Comparison of ENCODE assay signal across 17 cellular contexts in the genomic region with DNA sequence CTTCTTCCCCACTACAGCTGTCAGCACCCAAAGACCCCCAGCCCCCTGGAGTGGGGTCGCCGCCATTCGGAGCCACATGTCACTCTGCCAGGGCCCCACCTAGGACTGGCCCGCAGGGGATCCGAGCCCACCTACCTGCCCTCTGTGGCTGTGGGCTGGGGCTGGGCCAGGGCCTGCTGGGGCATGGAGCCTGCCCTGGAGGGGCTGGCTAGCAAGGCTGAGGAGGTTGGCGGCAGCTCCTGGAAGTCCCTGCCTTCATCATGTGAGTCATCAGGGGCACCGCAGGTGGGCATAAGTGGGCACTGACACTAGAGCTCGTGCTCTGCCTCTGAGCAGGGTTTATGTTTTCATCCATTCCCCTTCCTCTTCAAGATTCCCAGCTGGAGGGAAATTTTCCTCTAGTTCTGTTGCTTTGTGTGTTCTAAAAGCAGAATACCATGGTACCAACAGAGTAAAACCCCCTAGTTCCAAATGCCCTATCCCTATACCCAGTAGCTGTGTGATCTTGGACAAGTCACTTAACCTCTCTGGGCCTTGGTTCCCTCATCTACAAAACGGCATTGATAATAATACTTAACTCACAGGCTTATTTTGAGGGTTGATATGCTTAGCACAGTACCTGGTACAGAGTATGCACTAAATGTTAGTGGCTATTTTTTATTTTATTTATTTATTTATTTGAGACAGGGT. TPM values are rescaled to one million over a fixed set of nuclear protein-coding genes. Genes with fewer than 3 reads are reported as not detected.
DNase-seq lines count a peak whose midpoint lies in the region; ATAC-seq and TF ChIP-seq lines count a peak whose summit lies in the region.
"Had no signal": no experiment of that assay in that cellular context is flagged by ENCODE, and none has a peak within 500 bp of the region (broad histone marks: within the 10 kb centered on the region; RNA-seq: fewer than 3 reads in every experiment).

No MANE protein-coding gene starts in this region.

- H3F3A ChIP-seq in GM23338 (replicated peaks; ENCODE audit: low read depth): no peaks in the 10 kb centered on the region

- H3K4me3 Mint-ChIP-seq in GM23338: no peak overlapping the region
- H3K4me3 Mint-ChIP-seq: CD4-positive, alpha-beta T cell had no signal

- in situ Hi-C loops in IMR-90 (cut with MboI; ENCODE audit: low sequenced_read_pairs) (no loop called here), mammary epithelial cell (cut with MboI; ENCODE audit: low sequenced_read_pairs in 2 of 2) (loop anchor here in 1 of 2 donors (10.0 kb wide), 1 partner anchor 99 kb away; the partner anchor contains the start of gene PPARD)

- BruUV-seq in IMR-90 (replicated peaks; lab: Mats Ljungman, UMichigan): no TSS peak
- no TSS peak for BruUV-seq in mammary epithelial cell (replicated peaks; lab: Mats Ljungman, UMichigan)

- peak overlapping the region; percentile 10 for H2BK5ac ChIP-seq in IMR-90 (ENCODE audit: low read depth, low read length, poor library complexity, severe bottlenecking)
- H2BK5ac ChIP-seq in mesenchymal stem cell (ENCODE audit: low read depth, low read length, poor library complexity, severe bottlenecking): no peak overlapping the region

- no peak overlapping the region for H3K27ac Mint-ChIP-seq in GM23338
- H3K27ac Mint-ChIP-seq: CD4-positive, alpha-beta T cell had no signal

- H3K4me1 ChIP-seq in GM23338 (ENCODE audit: insufficient read depth): no peaks in the 10 kb centered on the region
- no peaks in the 10 kb centered on the region for H3K4me1 ChIP-seq in IMR-90 (ENCODE audit: control insufficient read depth, insufficient read depth, low read length)
- H3K4me1 ChIP-seq in mammary epithelial cell (ENCODE audit: insufficient read depth, low read length): peaks cover 9% of the 10 kb centered on the region
- peaks cover 4% of the 10 kb centered on the region for H3K4me1 ChIP-seq in mesenchymal stem cell (ENCODE audit: control insufficient read depth, insufficient read depth, low read depth, low read length)
- H3K4me1 ChIP-seq: BE2C, SJSA1 had no signal

- no peaks in the 10 kb centered on the region for H3K36me3 Mint-ChIP-seq in GM23338 (ENCODE audit: low read depth)

- peaks cover 6% of the 10 kb centered on the region for H3K27me3 Mint-ChIP-seq in GM23338 (ENCODE audit: insufficient read depth, low read depth, poor library complexity)
- H3K27me3 Mint-ChIP-seq: CD4-positive, alpha-beta T cell had no signal

- H3K27ac ChIP-seq in GM23338 (ENCODE audit: low read depth) (no peak overlapping the region), IMR-90 (ENCODE audit: insufficient read depth, low read length) (no peak overlapping the region), mammary epithelial cell (ENCODE audit: insufficient read depth, low read depth, low read length) (no peak overlapping the region), mesenchymal stem cell (ENCODE audit: low read length, poor library complexity, severe bottlenecking) (no peak overlapping the region)
- H3K27ac ChIP-seq: SJSA1 had no signal

- peak overlapping the region; percentile 72 for H2AK9ac ChIP-seq in IMR-90 (replicated peaks; ENCODE audit: low read depth, low read length, poor library complexity)

- H3K14ac ChIP-seq in IMR-90 (replicated peaks; ENCODE audit: low read depth, low read length) (no peak overlapping the region; the same call in 1 of the 2 replicates), mesenchymal stem cell (ENCODE audit: low read length in 2 of 2) (no peak overlapping the region)

- H2AK5ac ChIP-seq in IMR-90 (ENCODE audit: low read depth, low read length): peak overlapping the region; percentile 37
- H2AK5ac ChIP-seq in mesenchymal stem cell (ENCODE audit: low read length, severe bottlenecking): no peak overlapping the region

- no peak overlapping the region for H4K8ac ChIP-seq in IMR-90 (ENCODE audit: low read depth in 2 of 2, low read length in 2 of 2)
- H4K8ac ChIP-seq in mesenchymal stem cell (ENCODE audit: low read length): no peak overlapping the region

- TF ChIP-seq CTCF in GM23338 (conservative IDR thresholded peaks at IDR 0.05; ENCODE audit: low read depth in 2 of 2) (no peak), IMR-90 (conservative IDR thresholded peaks at IDR 0.05; ENCODE audit: low read depth, low read length) (no peak), mammary epithelial cell (conservative IDR thresholded peaks at IDR 0.05 in 1 of 2, IDR thresholded peaks at IDR 0.05 in 1 of 2; ENCODE audit: extremely low read depth in 1 of 2, insufficient read depth in 1 of 2, low read depth in 1 of 2, low read length in 2 of 2) (no peak)

- no peak for TF ChIP-seq POLR2A in IMR-90 (IDR thresholded peaks at IDR 0.05; ENCODE audit: low read depth, low read length)

- H4K5ac ChIP-seq in IMR-90 (ENCODE audit: low read depth, low read length): no peak overlapping the region

- H3K18ac ChIP-seq in IMR-90 (ENCODE audit: low read depth, low read length) (no peak overlapping the region), mesenchymal stem cell (ENCODE audit: low read depth in 1 of 2, low read length in 2 of 2) (no peak overlapping the region)

- H3K9ac ChIP-seq in IMR-90 (ENCODE audit: low read depth, low read length): no peak overlapping the region
- H3K9ac ChIP-seq in mammary epithelial cell (ENCODE audit: insufficient read depth, low read length): no peak overlapping the region
- no peak overlapping the region for H3K9ac ChIP-seq in mesenchymal stem cell (ENCODE audit: low read length)

- H3K9me3 Mint-ChIP-seq in GM23338: no peaks in the 10 kb centered on the region
- H3K9me3 Mint-ChIP-seq: CD4-positive, alpha-beta T cell had no signal

- 0 out of 3 replicates have a peak, but pooled peaks have one; percentile 17 for ATAC-seq in GM23338
- ATAC-seq in IMR-90 (ENCODE audit: low read depth): no peak
- ATAC-seq in HG02678 (IDR thresholded peaks at IDR 0.05; ENCODE audit: unreplicated experiment): no peak
- no peak for ATAC-seq in GM18909 (IDR thresholded peaks at IDR 0.05; ENCODE audit: poor library complexity, unreplicated experiment)
- ATAC-seq in HG02610 (IDR thresholded peaks at IDR 0.05; ENCODE audit: unreplicated experiment): no peak

- no CpG with 5 or more reads among the region's 9 CpGs for WGBS in IMR-90 (ENCODE audit: extremely low coverage in 2 of 2, insufficient read length in 1 of 2), 2 experiments
- 22% methylated on average over 7 of the region's 9 CpGs for WGBS in mammary epithelial cell (ENCODE audit: low coverage, missing lambda C conversion rate)
- WGBS in mesenchymal stem cell: 95% methylated on average over 7 of the region's 9 CpGs

- H3K56ac ChIP-seq in IMR-90 (ENCODE audit: extremely low read depth, insufficient read depth, low read length): no peak overlapping the region

- no peak for TF ChIP-seq RAD21 in IMR-90 (IDR thresholded peaks at IDR 0.05; ENCODE audit: low read length)

- H3K79me1 ChIP-seq in IMR-90 (ENCODE audit: low read depth in 1 of 2, low read length in 2 of 2): no peaks in the 10 kb centered on the region
- H3K79me1 ChIP-seq in mesenchymal stem cell (replicated peaks; ENCODE audit: low read length, poor library complexity, severe bottlenecking): no peaks in the 10 kb centered on the region

- H3K36me3 ChIP-seq in GM23338 (ENCODE audit: insufficient read depth): no peaks in the 10 kb centered on the region
- H3K36me3 ChIP-seq in IMR-90 (ENCODE audit: control insufficient read depth, insufficient read depth, low read length): no peaks in the 10 kb centered on the region
- H3K36me3 ChIP-seq in mammary epithelial cell (ENCODE audit: insufficient read depth, low read length): no peaks in the 10 kb centered on the region
- no peaks in the 10 kb centered on the region for H3K36me3 ChIP-seq in mesenchymal stem cell (ENCODE audit: control insufficient read depth in 1 of 2, insufficient read depth in 2 of 2, low read depth in 1 of 2, low read length in 2 of 2)
- H3K36me3 ChIP-seq: BE2C, SJSA1 had no signal

- H3K4me2 ChIP-seq in GM23338 (no peak overlapping the region), IMR-90 (ENCODE audit: low read depth, low read length) (no peak overlapping the region), mammary epithelial cell (ENCODE audit: insufficient read depth, low read depth, low read length) (peak overlapping the region; percentile 30), mesenchymal stem cell (ENCODE audit: low read length, poor library complexity, severe bottlenecking) (no peak overlapping the region)

- H2BK20ac ChIP-seq in IMR-90 (ENCODE audit: low read depth, low read length): no peak overlapping the region

- peak overlapping the region in 1 of 2 experiments; percentile 37 for H2BK12ac ChIP-seq in mesenchymal stem cell (ENCODE audit: low read length in 2 of 2)

- H3K4me1 Mint-ChIP-seq in GM23338: no peaks in the 10 kb centered on the region

- no peaks in the 10 kb centered on the region for H3K9me1 ChIP-seq in IMR-90 (ENCODE audit: insufficient read depth, low read length)

- H3K79me2 ChIP-seq in GM23338 (replicated peaks; ENCODE audit: insufficient read depth): no peaks in the 10 kb centered on the region
- H3K79me2 ChIP-seq in mammary epithelial cell (ENCODE audit: insufficient read depth, low read length): no peaks in the 10 kb centered on the region

- H2AFZ ChIP-seq in GM23338 (no peak overlapping the region), IMR-90 (replicated peaks; ENCODE audit: low read length, poor library complexity) (peak overlapping the region; percentile 58), mammary epithelial cell (ENCODE audit: low read depth, low read length) (peak overlapping the region; percentile 71), mesenchymal stem cell (ENCODE audit: low read depth, low read length) (no peak overlapping the region)

- H3K9me3 ChIP-seq in IMR-90 (ENCODE audit: control insufficient read depth, insufficient read depth, low read length) (no peaks in the 10 kb centered on the region), mammary epithelial cell (replicated peaks; ENCODE audit: insufficient read depth, low read length) (no peaks in the 10 kb centered on the region), mesenchymal stem cell (ENCODE audit: control insufficient read depth, low read length) (no peaks in the 10 kb centered on the region)
- H3K9me3 ChIP-seq: BE2C, SJSA1 had no signal

- intact Hi-C loops in IMR-90 (cut with micrococcal nuclease): no loop called here
- intact Hi-C loops in mammary epithelial cell (cut with micrococcal nuclease): no loop called here

- dilution Hi-C loops in IMR-90 (cut with HindIII; ENCODE audit: low sequenced_read_pairs, unreplicated experiment): no loop called here
- dilution Hi-C loops in mammary epithelial cell (cut with HindIII; ENCODE audit: low sequenced_read_pairs): loop anchor here (5.0 kb wide), 3 partner anchors 76 to 166 kb away; partner anchors contain the start of gene PPARD

- H3K4ac ChIP-seq in IMR-90 (ENCODE audit: low read depth, low read length) (no peak overlapping the region; the same call in 1 of the 2 replicates), mesenchymal stem cell (ENCODE audit: low read depth in 1 of 2, low read length in 2 of 2) (no peak overlapping the region)

- H3K27me3 ChIP-seq in GM23338 (ENCODE audit: insufficient read depth): no peaks in the 10 kb centered on the region
- H3K27me3 ChIP-seq in IMR-90 (ENCODE audit: control insufficient read depth, insufficient read depth, low read length): no peaks in the 10 kb centered on the region
- H3K27me3 ChIP-seq in mammary epithelial cell (ENCODE audit: insufficient read depth, low read length): no peaks in the 10 kb centered on the region
- peaks cover 0 to 3% of the 10 kb centered on the region in 2 experiments for H3K27me3 ChIP-seq in mesenchymal stem cell (ENCODE audit: control insufficient read depth in 1 of 2, insufficient read depth in 1 of 2, low read length in 2 of 2)
- H3K27me3 ChIP-seq: BE2C, SJSA1 had no signal

- CTCF ChIA-PET in IMR-90 (lab: Yijun Ruan, JAX): interaction anchor here (1.2 kb wide), 1 partner anchor 24 kb away, joined by 4 read pairs; no protein-coding TSS in a partner anchor
- CTCF ChIA-PET in mammary epithelial cell (lab: Charles Lee; ENCODE audit: low non-redundant PET): no interaction called here

- H2BK120ac ChIP-seq in IMR-90 (ENCODE audit: low read depth, low read length) (peak overlapping the region; percentile 34; the same call in 1 of the 2 replicates), mesenchymal stem cell (ENCODE audit: low read depth, low read length) (no peak overlapping the region)

- no peak overlapping the region for H3K4me3 ChIP-seq in GM23338
- H3K4me3 ChIP-seq in IMR-90 (ENCODE audit: insufficient read depth, low read depth, low read length): no peak overlapping the region
- H3K4me3 ChIP-seq in mammary epithelial cell (replicated peaks in 1 of 3; ENCODE audit: insufficient read depth in 1 of 3, low read depth in 2 of 3, low read length in 3 of 3): no peak overlapping the region
- H3K4me3 ChIP-seq in mesenchymal stem cell (ENCODE audit: insufficient read depth in 1 of 2, low read depth in 1 of 2, low read length in 2 of 2): no peak overlapping the region
- H3K4me3 ChIP-seq: SJSA1 had no signal

- POLR2A ChIA-PET in IMR-90 (lab: Charles Lee; ENCODE audit: unreplicated experiment): no interaction called here

- H3K23ac ChIP-seq in IMR-90 (ENCODE audit: low read depth, low read length) (no peak overlapping the region), mesenchymal stem cell (ENCODE audit: low read length in 2 of 2) (no peak overlapping the region)

- DNase-seq in GM23338 (ENCODE audit: low spot score) (no peak), IMR-90 (no peak), mammary epithelial cell (no peak), mesenchymal stem cell (no peak)
- DNase-seq: BE2C; CD4-positive, alpha-beta T cell; NCI-H1092; NCI-H146; NCI-H2081 treated with DMSO at 0.1 percent for 48 hours; NCI-H226; NCI-H526; OCI-M1; T-helper 2 cell had no signal

- H4K91ac ChIP-seq in IMR-90 (ENCODE audit: insufficient read depth, low read depth, low read length) (peak overlapping the region; percentile 71; the same call in 1 of the 2 replicates), mesenchymal stem cell (ENCODE audit: low read length) (peak overlapping the region; percentile 34)

- H4K20me1 ChIP-seq in GM23338 (replicated peaks; ENCODE audit: insufficient read depth): no peaks in the 10 kb centered on the region
- H4K20me1 ChIP-seq in IMR-90 (ENCODE audit: insufficient read depth, low read length): no peaks in the 10 kb centered on the region
- H4K20me1 ChIP-seq in mammary epithelial cell (ENCODE audit: insufficient read depth, low read length): no peaks in the 10 kb centered on the region

- no peaks in the 10 kb centered on the region for H3K9me2 ChIP-seq in GM23338 (ENCODE audit: insufficient read depth)

- H2BK15ac ChIP-seq in IMR-90 (ENCODE audit: low read depth, low read length): no peak overlapping the region
- no peak overlapping the region for H2BK15ac ChIP-seq in mesenchymal stem cell (ENCODE audit: low read depth, poor library complexity, severe bottlenecking)

RNA-seq across cellular contexts. Expression of gene FANCE, which starts 8.7 kb away (rescaled TPM):
- total RNA-seq in GM23338 (2014; rRNA removed; shearing (Covaris generic)): 18.5 and 25.5 TPM in 2 replicates
- polyA plus RNA-seq in GM23338 (2016; fragmentation: Nextera tagmentation; extraction: Ambion mirVana) (5.4 and 6.5 TPM in 2 replicates), IMR-90 (2012; rRNA removed) (6.8 and 7.1 TPM in 2 replicates), mammary epithelial cell (8.8 TPM)
- total RNA-seq in IMR-90 (2012; rRNA removed) (7.5 and 9.1 TPM in 2 replicates), mammary epithelial cell (10 to 100 TPM in 1 of 2 donors, 1 to 10 TPM in 1; 3.7 to 12.8 TPM)
- 4.5 and 6.8 TPM in 2 replicates for polyA plus RNA-seq in IMR-90 (2012; cell fraction: cytosol; rRNA removed)
- 5.0 and 6.6 TPM in 2 replicates for polyA plus RNA-seq in IMR-90 (2012; cell fraction: nucleus; rRNA removed; ENCODE audit: low replicate concordance)
- polyA minus RNA-seq in mammary epithelial cell: 8.8 TPM
- 2.3 TPM for polyA plus RNA-seq in mesenchymal stem cell (2013, experiment 1 of 2)
- polyA plus RNA-seq in mesenchymal stem cell (2013, experiment 2 of 2): 2.3 TPM

RNA-seq across cellular contexts. Expression of gene RPL10A, which starts 24.7 kb away (rescaled TPM):
- total RNA-seq in GM23338 (2014; rRNA removed; shearing (Covaris generic)): 1,297 and 1,329 TPM in 2 replicates
- polyA plus RNA-seq in GM23338 (2016; fragmentation: Nextera tagmentation; extraction: Ambion mirVana) (686 and 730 TPM in 2 replicates), IMR-90 (2012; rRNA removed) (3,153 and 3,261 TPM in 2 replicates), mammary epithelial cell (2,297 TPM)
- total RNA-seq in IMR-90 (2012; rRNA removed) (1,746 and 2,310 TPM in 2 replicates), mammary epithelial cell (1,000 to 10,000 TPM in 1 of 2 donors, 100 to 1,000 TPM in 1; 961 to 1,334 TPM)
- polyA plus RNA-seq in IMR-90 (2012; cell fraction: cytosol; rRNA removed): 1,705 and 1,838 TPM in 2 replicates
- polyA plus RNA-seq in IMR-90 (2012; cell fraction: nucleus; rRNA removed; ENCODE audit: low replicate concordance): 1,133 and 1,323 TPM in 2 replicates
- polyA minus RNA-seq in mammary epithelial cell: 1,208 TPM
- 1,727 TPM for polyA plus RNA-seq in mesenchymal stem cell (2013, experiment 1 of 2)
- polyA plus RNA-seq in mesenchymal stem cell (2013, experiment 2 of 2): 1,711 TPM

RNA-seq across cellular contexts. Expression of gene TEAD3, which starts 53.4 kb away (rescaled TPM):
- 26.5 and 26.7 TPM in 2 replicates for total RNA-seq in GM23338 (2014; rRNA removed; shearing (Covaris generic))
- polyA plus RNA-seq in GM23338 (2016; fragmentation: Nextera tagmentation; extraction: Ambion mirVana): 15.0 and 15.6 TPM in 2 replicates
- total RNA-seq in IMR-90 (2012; rRNA removed): 5.0 and 5.2 TPM in 2 replicates
- polyA plus RNA-seq in IMR-90 (2012; rRNA removed): 25.0 and 28.0 TPM in 2 replicates
- polyA plus RNA-seq in IMR-90 (2012; cell fraction: cytosol; rRNA removed): 16.6 and 30.2 TPM in 2 replicates
- 49.5 and 83.0 TPM in 2 replicates for polyA plus RNA-seq in IMR-90 (2012; cell fraction: nucleus; rRNA removed; ENCODE audit: low replicate concordance)
- 10 to 100 TPM; 12.5 to 26.4 TPM for total RNA-seq in mammary epithelial cell
- 12.8 TPM for polyA plus RNA-seq in mammary epithelial cell
- polyA minus RNA-seq in mammary epithelial cell: 16.0 TPM
- 41.3 TPM for polyA plus RNA-seq in mesenchymal stem cell (2013, experiment 1 of 2)
- polyA plus RNA-seq in mesenchymal stem cell (2013, experiment 2 of 2): 39.0 TPM

Comparison
In these comparisons a context has a peak if more than half of its experiments do, and no peak if none do; other contexts are left out.
1. H2AFZ ChIP-seq: peak in IMR-90 (single experiment) and mammary epithelial cell (single experiment); none in GM23338 (single experiment) and mesenchymal stem cell (single experiment).